Comparison of ENCODE assay signal across 1 cellular context in genomic region chr10:79244841-79245504, GRCh38.
TF ChIP-seq lines count a peak whose summit lies in the region.

No MANE protein-coding gene starts in this region.

TF ChIP-seq in WTC11, 78 proteins besides CTCF, POLR2A, EP300 and RAD21 (continued from another document):
- TF ChIP-seq ARID4B (CRISPR knock-in tag; IDR thresholded peaks at IDR 0.05; ENCODE audit: borderline replicate concordance): no peak
- TF ChIP-seq MLX (CRISPR knock-in tag; IDR thresholded peaks at IDR 0.05): no peak
- no peak for TF ChIP-seq ZNF671 (CRISPR knock-in tag; IDR thresholded peaks at IDR 0.05)
- no peak for TF ChIP-seq NFYB (CRISPR knock-in tag; conservative IDR thresholded peaks at IDR 0.05; ENCODE audit: low read depth)
- no peak for TF ChIP-seq ZNF423 (CRISPR knock-in tag; IDR thresholded peaks at IDR 0.05)
- no peak for TF ChIP-seq TCF7 (CRISPR knock-in tag; IDR thresholded peaks at IDR 0.05; ENCODE audit: low read depth)
TF ChIP-seq in WTC11: peak in this region for 0.
